12 cellular contexts compared by ENCODE assay signal in genomic region chr12:572532-572899, GRCh38.
DNase-seq lines count a peak whose midpoint lies in the region; ATAC-seq and TF ChIP-seq lines count a peak whose summit lies in the region.
"Had no signal": no experiment of that assay in that cellular context is flagged by ENCODE, and none has a peak within 500 bp of the region (broad histone marks: within the 10 kb centered on the region; RNA-seq: fewer than 3 reads in every experiment).

No MANE protein-coding gene starts in this region.

- intact Hi-C loops in left ventricle myocardium inferior (cut with micrococcal nuclease) = no loop called here
- intact Hi-C loops in Right ventricle myocardium superior (cut with DNase I) = loop anchor here (2.0 to 10.0 kb wide), 3 partner anchors 142 to 240 kb away; partner anchors contain the start of gene WNK1
- intact Hi-C loops in lower lobe of right lung (cut with DNase I) = loop anchor here (10.0 kb wide), 1 partner anchor 182 kb away; the partner anchor contains the start of gene WNK1
- intact Hi-C loops in uterus (cut with DNase I; ENCODE audit: low total_unique reads) = loop anchor here (5.0 to 10.0 kb wide), 2 partner anchors 180 to 1032 kb away; partner anchors contain the start of gene WNK1

- POLR2A ChIA-PET in activated naive CD8-positive, alpha-beta T cell treated with anti-CD3 and anti-CD28 coated beads, Interleukin-2, amount 10 ng/mL, durations not matched to agents 7 days and 5 days (lab: Charles Lee) = interaction anchor here (0.7 to 1.2 kb wide), 3 partner anchors 9 to 333 kb away, joined by 3 to 5 read pairs (median 4); no protein-coding TSS in a partner anchor

- TF ChIP-seq CTCF in left ventricle myocardium inferior (IDR thresholded peaks at IDR 0.05; ENCODE audit: borderline replicate concordance) = no peak
- TF ChIP-seq CTCF in lower lobe of right lung (IDR thresholded peaks at IDR 0.05) = no peak
- no peak for TF ChIP-seq CTCF in uterus (IDR thresholded peaks at IDR 0.05)

- no peaks in the 10 kb centered on the region for H3K9me3 ChIP-seq in left ventricle myocardium inferior (replicated peaks)
- H3K9me3 ChIP-seq in lower lobe of right lung = no peaks in the 10 kb centered on the region
- H3K9me3 ChIP-seq in uterus = no peaks in the 10 kb centered on the region

- H3K36me3 ChIP-seq in left ventricle myocardium inferior (no peaks in the 10 kb centered on the region), lower lobe of right lung (no peaks in the 10 kb centered on the region), uterus (no peaks in the 10 kb centered on the region)

- peaks cover 41% of the 10 kb centered on the region for H3K4me1 Mint-ChIP-seq in activated naive CD8-positive, alpha-beta T cell treated with anti-CD3 and anti-CD28 coated beads, Interleukin-2, amount 10 ng/mL, durations not matched to agents 7 days and 5 days

- ATAC-seq in Right ventricle myocardium superior (ENCODE audit: poor library complexity) (no peak), lower lobe of right lung (no peak), HG02798 (IDR thresholded peaks at IDR 0.05; ENCODE audit: poor library complexity, unreplicated experiment) (no peak), GM21786 (IDR thresholded peaks at IDR 0.05; ENCODE audit: unreplicated experiment) (no peak)
- peak; percentile 43 for ATAC-seq in activated naive CD8-positive, alpha-beta T cell treated with anti-CD3 and anti-CD28 coated beads, Interleukin-2, amount 10 ng/mL, durations not matched to agents 7 days and 5 days (ENCODE audit: low read depth)

- peak overlapping the region; percentile 28 for H3K4me3 Mint-ChIP-seq in activated naive CD8-positive, alpha-beta T cell treated with anti-CD3 and anti-CD28 coated beads, Interleukin-2, amount 10 ng/mL, durations not matched to agents 7 days and 5 days
- H3K4me3 Mint-ChIP-seq: CD14-positive monocyte had no signal

- H3K36me3 Mint-ChIP-seq in activated naive CD8-positive, alpha-beta T cell treated with anti-CD3 and anti-CD28 coated beads, Interleukin-2, amount 10 ng/mL, durations not matched to agents 7 days and 5 days = peaks cover 1% of the 10 kb centered on the region

- peak overlapping the region; percentile 74 for H3K4me3 ChIP-seq in left ventricle myocardium inferior
- no peak overlapping the region for H3K4me3 ChIP-seq in lower lobe of right lung
- no peak overlapping the region for H3K4me3 ChIP-seq in uterus

- no peaks in the 10 kb centered on the region for H3K9me3 Mint-ChIP-seq in activated naive CD8-positive, alpha-beta T cell treated with anti-CD3 and anti-CD28 coated beads, Interleukin-2, amount 10 ng/mL, durations not matched to agents 7 days and 5 days
- H3K9me3 Mint-ChIP-seq: nephron had no signal

- H3K27ac Mint-ChIP-seq in activated naive CD8-positive, alpha-beta T cell treated with anti-CD3 and anti-CD28 coated beads, Interleukin-2, amount 10 ng/mL, durations not matched to agents 7 days and 5 days = no peak overlapping the region

- no peaks in the 10 kb centered on the region for H3K27me3 Mint-ChIP-seq in activated naive CD8-positive, alpha-beta T cell treated with anti-CD3 and anti-CD28 coated beads, Interleukin-2, amount 10 ng/mL, durations not matched to agents 7 days and 5 days

- no peaks in the 10 kb centered on the region for H3K27me3 ChIP-seq in left ventricle myocardium inferior (ENCODE audit: low read depth)
- no peaks in the 10 kb centered on the region for H3K27me3 ChIP-seq in lower lobe of right lung (ENCODE audit: low read depth)
- no peaks in the 10 kb centered on the region for H3K27me3 ChIP-seq in uterus

- TF ChIP-seq POLR2A in uterus (IDR thresholded peaks at IDR 0.05) = no peak

- H3K4me1 ChIP-seq in left ventricle myocardium inferior (peaks cover 82% of the 10 kb centered on the region), lower lobe of right lung (peaks cover 49% of the 10 kb centered on the region), uterus (no peaks in the 10 kb centered on the region)

- DNase-seq in left ventricle myocardium inferior = no peak
- DNase-seq in Right ventricle myocardium superior = no peak
- DNase-seq in activated naive CD8-positive, alpha-beta T cell treated with anti-CD3 and anti-CD28 coated beads, Interleukin-2, amount 10 ng/mL, durations not matched to agents 7 days and 5 days = no peak
- no peak for DNase-seq in lower lobe of right lung
- DNase-seq in uterus = no peak
- DNase-seq in amniotic stem cell (lab: John Stamatoyannopoulos, UW) = no peak
- DNase-seq: central memory CD4-positive, alpha-beta T cell; hypothalamus had no signal

- H3K27ac ChIP-seq in left ventricle myocardium inferior (replicated peaks) = peak overlapping the region; percentile 97
- H3K27ac ChIP-seq in lower lobe of right lung = peak overlapping the region; percentile 87
- H3K27ac ChIP-seq in uterus = peak overlapping the region; percentile 87 to 92
